ENCODE assay signal across 16 cellular contexts in the genomic region with DNA sequence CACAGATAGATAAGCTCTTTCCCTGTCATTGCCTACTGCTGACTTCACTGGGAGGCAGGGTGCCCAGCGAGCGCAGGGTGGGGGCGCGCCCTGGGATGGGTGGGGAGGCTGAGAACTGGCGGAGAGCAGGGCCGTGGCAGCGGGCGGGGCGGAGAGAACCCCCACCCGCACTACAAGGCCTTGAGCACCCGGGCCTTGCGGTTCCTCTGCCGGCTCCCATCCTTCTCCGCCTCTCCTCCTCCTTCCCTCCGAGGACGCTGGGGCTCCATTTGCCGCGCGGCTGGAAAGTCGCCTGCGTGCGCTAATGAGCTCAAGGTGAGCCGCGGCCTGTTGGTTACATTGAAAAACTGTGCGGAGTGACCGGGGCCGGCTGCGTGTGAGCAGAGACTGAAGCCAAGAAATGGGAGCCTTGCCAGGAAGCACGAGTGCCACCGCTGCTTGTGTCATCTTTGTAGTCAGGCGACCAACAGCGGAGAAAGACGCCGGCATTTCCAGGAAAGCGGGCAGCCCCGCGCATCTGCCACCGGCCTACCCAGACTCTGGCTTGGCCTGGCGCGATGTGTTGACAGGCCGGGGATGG.
DNase-seq lines count a peak whose midpoint lies in the region; ATAC-seq and TF ChIP-seq lines count a peak whose summit lies in the region.
"Had no signal": no experiment of that assay in that cellular context is flagged by ENCODE, and none has a peak within 500 bp of the region (broad histone marks: within the 10 kb centered on the region; RNA-seq: fewer than 3 reads in every experiment).

No MANE protein-coding gene starts in this region.

- H3K4me3 Mint-ChIP-seq in glutamatergic neuron (ENCODE audit: unreplicated experiment) = no peak overlapping the region
- H3K4me3 Mint-ChIP-seq in activated T-cell treated with anti-CD3 and anti-CD28 coated beads, Interleukin-2, amount 50 U/mL, for 24 hours = no peak overlapping the region
- no peak overlapping the region for H3K4me3 Mint-ChIP-seq in activated naive CD8-positive, alpha-beta T cell treated with anti-CD3 and anti-CD28 coated beads for 36 hours
- H3K4me3 Mint-ChIP-seq: activated naive CD8-positive, alpha-beta T cell treated with anti-CD3 and anti-CD28 coated beads, Interleukin-2, amount 10 ng/mL, durations not matched to agents 7 days and 5 days; stimulated activated memory B cell treated with anti-CD40 and anti-IgM and Interleukin-4, amounts not matched to agents 10 μg/mL and 1 μg/mL and 100 μg/mL, for 72 hours had no signal

- H3K9me3 ChIP-seq in ascending aorta = no peaks in the 10 kb centered on the region

- H3K36me3 Mint-ChIP-seq in glutamatergic neuron (ENCODE audit: unreplicated experiment) = no peaks in the 10 kb centered on the region
- no peaks in the 10 kb centered on the region for H3K36me3 Mint-ChIP-seq in activated T-cell treated with anti-CD3 and anti-CD28 coated beads, Interleukin-2, amount 50 U/mL, for 24 hours (ENCODE audit: low read depth)
- no peaks in the 10 kb centered on the region for H3K36me3 Mint-ChIP-seq in activated naive CD8-positive, alpha-beta T cell treated with anti-CD3 and anti-CD28 coated beads for 36 hours
- H3K36me3 Mint-ChIP-seq: activated naive CD8-positive, alpha-beta T cell treated with anti-CD3 and anti-CD28 coated beads, Interleukin-2, amount 10 ng/mL, durations not matched to agents 7 days and 5 days; stimulated activated memory B cell treated with anti-CD40 and anti-IgM and Interleukin-4, amounts not matched to agents 10 μg/mL and 1 μg/mL and 100 μg/mL, for 72 hours had no signal

- no peaks in the 10 kb centered on the region for H3K36me3 ChIP-seq in ascending aorta
- H3K36me3 ChIP-seq: BLaER1 treated with 17β-estradiol and CSF1 and Interleukin-3, amounts not matched to agents 10 nM and 100 nM had no signal

- peak; percentile 9 for DNase-seq in ELF-1 (ENCODE audit: low read depth, low spot score)
- peak; percentile 47 for DNase-seq in SK-N-DZ (ENCODE audit: low spot score)
- DNase-seq in glutamatergic neuron = peak; percentile 16
- peak; percentile 14 to 85 (median 26) for DNase-seq in posterior cingulate gyrus
- no peak for DNase-seq in ascending aorta (ENCODE audit: low spot score in 2 of 2)
- no peak for DNase-seq in activated T-cell treated with anti-CD3 and anti-CD28 coated beads, Interleukin-2, amount 50 U/mL, for 24 hours
- DNase-seq in activated naive CD8-positive, alpha-beta T cell treated with anti-CD3 and anti-CD28 coated beads for 36 hours = no peak
- DNase-seq: activated naive CD8-positive, alpha-beta T cell treated with anti-CD3 and anti-CD28 coated beads, Interleukin-2, amount 10 ng/mL, durations not matched to agents 7 days and 5 days; GDM1; Kasumi-1; NCI-H187; stimulated activated CD4-positive, alpha-beta T cell treated with anti-CD3 and anti-CD28 coated beads, Interleukin-4, amount 100 ng/mL, for 1 hour had no signal

- H3K9me3 Mint-ChIP-seq in glutamatergic neuron (ENCODE audit: unreplicated experiment) = peaks cover 2% of the 10 kb centered on the region
- no peaks in the 10 kb centered on the region for H3K9me3 Mint-ChIP-seq in activated T-cell treated with anti-CD3 and anti-CD28 coated beads, Interleukin-2, amount 50 U/mL, for 24 hours
- H3K9me3 Mint-ChIP-seq in activated naive CD8-positive, alpha-beta T cell treated with anti-CD3 and anti-CD28 coated beads for 36 hours = peaks cover 2% of the 10 kb centered on the region
- H3K9me3 Mint-ChIP-seq: activated naive CD8-positive, alpha-beta T cell treated with anti-CD3 and anti-CD28 coated beads, Interleukin-2, amount 10 ng/mL, durations not matched to agents 7 days and 5 days had no signal

- H3K4me1 ChIP-seq in ascending aorta = no peaks in the 10 kb centered on the region
- H3K4me1 ChIP-seq: BLaER1 treated with 17β-estradiol and CSF1 and Interleukin-3, amounts not matched to agents 10 nM and 100 nM had no signal

- no peak overlapping the region for H3K4me3 ChIP-seq in ascending aorta
- H3K4me3 ChIP-seq: BLaER1 treated with 17β-estradiol and CSF1 and Interleukin-3, amounts not matched to agents 10 nM and 100 nM had no signal

- no peak for TF ChIP-seq CTCF in glutamatergic neuron (IDR thresholded peaks at IDR 0.05; ENCODE audit: partially characterized antibody, unreplicated experiment)
- no peak for TF ChIP-seq CTCF in ascending aorta (IDR thresholded peaks at IDR 0.05)

- no peak for ATAC-seq in GM21381 (IDR thresholded peaks at IDR 0.05; ENCODE audit: unreplicated experiment)
- ATAC-seq: HCT116; stimulated activated memory B cell treated with anti-CD40 and anti-IgM and Interleukin-4, amounts not matched to agents 10 μg/mL and 1 μg/mL and 100 μg/mL, for 72 hours had no signal

- H3K27me3 Mint-ChIP-seq in glutamatergic neuron (ENCODE audit: unreplicated experiment) = peaks cover 2% of the 10 kb centered on the region
- no peaks in the 10 kb centered on the region for H3K27me3 Mint-ChIP-seq in activated T-cell treated with anti-CD3 and anti-CD28 coated beads, Interleukin-2, amount 50 U/mL, for 24 hours
- peaks cover 16% of the 10 kb centered on the region for H3K27me3 Mint-ChIP-seq in activated naive CD8-positive, alpha-beta T cell treated with anti-CD3 and anti-CD28 coated beads for 36 hours
- H3K27me3 Mint-ChIP-seq: stimulated activated memory B cell treated with anti-CD40 and anti-IgM and Interleukin-4, amounts not matched to agents 10 μg/mL and 1 μg/mL and 100 μg/mL, for 72 hours had no signal

- H3K27ac ChIP-seq in ascending aorta = no peak overlapping the region
- H3K27ac ChIP-seq: BLaER1 treated with 17β-estradiol and CSF1 and Interleukin-3, amounts not matched to agents 10 nM and 100 nM had no signal

- peaks cover 8% of the 10 kb centered on the region for H3K4me1 Mint-ChIP-seq in glutamatergic neuron (ENCODE audit: low read depth, unreplicated experiment)
- no peaks in the 10 kb centered on the region for H3K4me1 Mint-ChIP-seq in activated T-cell treated with anti-CD3 and anti-CD28 coated beads, Interleukin-2, amount 50 U/mL, for 24 hours (ENCODE audit: low read depth)
- H3K4me1 Mint-ChIP-seq in activated naive CD8-positive, alpha-beta T cell treated with anti-CD3 and anti-CD28 coated beads for 36 hours = no peaks in the 10 kb centered on the region
- H3K4me1 Mint-ChIP-seq: activated naive CD8-positive, alpha-beta T cell treated with anti-CD3 and anti-CD28 coated beads, Interleukin-2, amount 10 ng/mL, durations not matched to agents 7 days and 5 days; stimulated activated memory B cell treated with anti-CD40 and anti-IgM and Interleukin-4, amounts not matched to agents 10 μg/mL and 1 μg/mL and 100 μg/mL, for 72 hours had no signal

- H3K27ac Mint-ChIP-seq in glutamatergic neuron (ENCODE audit: unreplicated experiment) = no peak overlapping the region
- H3K27ac Mint-ChIP-seq in activated T-cell treated with anti-CD3 and anti-CD28 coated beads, Interleukin-2, amount 50 U/mL, for 24 hours = no peak overlapping the region
- H3K27ac Mint-ChIP-seq in activated naive CD8-positive, alpha-beta T cell treated with anti-CD3 and anti-CD28 coated beads for 36 hours = no peak overlapping the region
- H3K27ac Mint-ChIP-seq: activated naive CD8-positive, alpha-beta T cell treated with anti-CD3 and anti-CD28 coated beads, Interleukin-2, amount 10 ng/mL, durations not matched to agents 7 days and 5 days; stimulated activated memory B cell treated with anti-CD40 and anti-IgM and Interleukin-4, amounts not matched to agents 10 μg/mL and 1 μg/mL and 100 μg/mL, for 72 hours had no signal

- intact Hi-C loops in posterior cingulate gyrus (cut with DNase I) = no loop called here
- intact Hi-C loops in ascending aorta (cut with DNase I) = no loop called here

- no peaks in the 10 kb centered on the region for H3K27me3 ChIP-seq in ascending aorta
- H3K27me3 ChIP-seq: BLaER1 treated with 17β-estradiol and CSF1 and Interleukin-3, amounts not matched to agents 10 nM and 100 nM had no signal

Comparison
In these comparisons a context has a peak if more than half of its experiments do, and no peak if none do; other contexts are left out.
1. DNase-seq: peak in ELF-1 (single experiment), SK-N-DZ (single experiment), glutamatergic neuron (single experiment) and posterior cingulate gyrus (10 of 10); none in ascending aorta (0 of 2), activated T-cell treated with anti-CD3 and anti-CD28 coated beads, Interleukin-2, amount 50 U/mL, for 24 hours (single experiment) and activated naive CD8-positive, alpha-beta T cell treated with anti-CD3 and anti-CD28 coated beads for 36 hours (single experiment).